Comparison of ENCODE assay signal across 25 cellular contexts in the genomic region with DNA sequence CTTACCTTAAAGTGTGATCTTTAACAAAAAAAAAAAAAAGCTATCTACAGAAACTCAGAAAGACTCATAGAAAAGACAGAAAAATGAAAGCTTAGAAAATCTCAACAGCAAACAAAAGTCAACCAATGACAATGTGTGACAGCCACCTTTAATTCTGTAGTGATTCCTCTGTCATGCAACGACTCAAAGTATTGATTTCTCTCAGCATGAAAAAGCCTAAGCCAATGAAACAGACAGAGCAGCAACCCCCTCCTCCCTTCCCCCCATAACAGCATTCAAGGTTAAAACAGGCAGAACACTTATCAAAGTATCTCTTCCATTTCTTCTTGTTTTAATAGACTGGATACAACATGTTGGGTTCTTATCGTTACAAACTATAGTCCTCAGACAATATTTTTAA.
A peak's percentile ranks its signal among the peaks of the same experiment; 100 is the strongest.
DNase-seq lines count a peak whose midpoint lies in the region; ATAC-seq and TF ChIP-seq lines count a peak whose summit lies in the region.
"Had no signal": no experiment of that assay in that cellular context is flagged by ENCODE, and none has a peak within 500 bp of the region (broad histone marks: within the 10 kb centered on the region; RNA-seq: fewer than 3 reads in every experiment).

No MANE protein-coding gene starts in this region.

- WGBS in right lobe of liver (ENCODE audit: insufficient coverage, low coverage, low lambda C conversion rate, missing lambda C conversion rate) = 40% methylated on average over 2 of the region's 2 CpGs

- H3K9me3 ChIP-seq in HAP-1 (no peaks in the 10 kb centered on the region), right lobe of liver (no peaks in the 10 kb centered on the region)
- H3K9me3 ChIP-seq: BLaER1 had no signal

- H3K27me3 ChIP-seq in HAP-1 (ENCODE audit: low read depth) (no peaks in the 10 kb centered on the region), right lobe of liver (no peaks in the 10 kb centered on the region)
- H3K27me3 ChIP-seq: BLaER1, dorsolateral prefrontal cortex had no signal

- in situ Hi-C loops in HAP-1 (cut with MboI; ENCODE audit: low sequenced_read_pairs) = no loop called here

- H3K4me3 ChIP-seq in HAP-1 (no peak overlapping the region), right lobe of liver (no peak overlapping the region)
- H3K4me3 ChIP-seq: BLaER1, dorsolateral prefrontal cortex, skin epidermis had no signal

- TF ChIP-seq POLR2A in right lobe of liver (IDR thresholded peaks at IDR 0.05) = no peak

- peak; percentile 52 to 67 (median 62) for ATAC-seq in right lobe of liver
- ATAC-seq: SK-N-SH treated with all-trans-retinoic acid at 6 μM for 48 hours had no signal

- TF ChIP-seq CTCF in right lobe of liver (IDR thresholded peaks at IDR 0.05) = no peak

- H3K4me1 ChIP-seq in HAP-1 = peaks cover 12% of the 10 kb centered on the region; the same call in 1 of the 2 replicates
- H3K4me1 ChIP-seq in right lobe of liver = no peaks in the 10 kb centered on the region
- H3K4me1 ChIP-seq: BLaER1 had no signal

- H3K36me3 ChIP-seq in HAP-1 (replicated peaks) = no peaks in the 10 kb centered on the region
- no peaks in the 10 kb centered on the region for H3K36me3 ChIP-seq in right lobe of liver
- H3K36me3 ChIP-seq: BLaER1 had no signal

- H3K27ac ChIP-seq in right lobe of liver = no peak overlapping the region
- H3K27ac ChIP-seq: BLaER1, dorsolateral prefrontal cortex, skin epidermis, VCaP had no signal

- DNase-seq in COR-L47 (lab: John Stamatoyannopoulos, UW) (peak; percentile 3), HAP-1 (ENCODE audit: low spot score in 2 of 2) (peak; percentile 38 to 66), NCI-H345 treated with DMSO at 0.1 percent for 48 hours (lab: John Stamatoyannopoulos, UW; ENCODE audit: unreplicated experiment) (peak; percentile 7), right lobe of liver (no peak), GM19240 (ENCODE audit: insufficient read length, low spot score) (no peak), ureter (ENCODE audit: low spot score) (no peak), SKM-1 (lab: John Stamatoyannopoulos, UW; ENCODE audit: unreplicated experiment) (no peak)
- DNase-seq: ACHN; activated CD4-positive, alpha-beta T cell treated with anti-CD3 and anti-CD28 coated beads, Interleukin-2, amount 50 U/mL, for 1 hour; activated CD8-positive, alpha-beta memory T cell treated with anti-CD3 and anti-CD28 coated beads, Interleukin-2, amount 50 U/mL, for 4 hours; activated effector memory CD4-positive, alpha-beta T cell treated with Interleukin-2 at 50 U/mL for 16 hours; DMS79; dorsolateral prefrontal cortex; GF-D8; MV-4-11; NCI-H1694 treated with DMSO at 0.1 percent for 48 hours; NCI-H226; NCI-H82; nucleus accumbens; stimulated activated CD4-positive, alpha-beta T cell treated with anti-CD3 and anti-CD28 coated beads, Interleukin-1b, Interleukin-23, amount 100 ng/mL, for 48 hours; substantia nigra had no signal

- intact Hi-C loops in right lobe of liver (cut with DNase I) = no loop called here

Comparison
In these comparisons a context has a peak if more than half of its experiments do, and no peak if none do; other contexts are left out.
1. DNase-seq: peak in COR-L47 (single experiment), HAP-1 (2 of 2) and NCI-H345 treated with DMSO at 0.1 percent for 48 hours (single experiment); none in right lobe of liver (0 of 3), GM19240 (single experiment), ureter (single experiment) and SKM-1 (single experiment).